Comparison of ENCODE assay signal across 11 cellular contexts in the genomic region with DNA sequence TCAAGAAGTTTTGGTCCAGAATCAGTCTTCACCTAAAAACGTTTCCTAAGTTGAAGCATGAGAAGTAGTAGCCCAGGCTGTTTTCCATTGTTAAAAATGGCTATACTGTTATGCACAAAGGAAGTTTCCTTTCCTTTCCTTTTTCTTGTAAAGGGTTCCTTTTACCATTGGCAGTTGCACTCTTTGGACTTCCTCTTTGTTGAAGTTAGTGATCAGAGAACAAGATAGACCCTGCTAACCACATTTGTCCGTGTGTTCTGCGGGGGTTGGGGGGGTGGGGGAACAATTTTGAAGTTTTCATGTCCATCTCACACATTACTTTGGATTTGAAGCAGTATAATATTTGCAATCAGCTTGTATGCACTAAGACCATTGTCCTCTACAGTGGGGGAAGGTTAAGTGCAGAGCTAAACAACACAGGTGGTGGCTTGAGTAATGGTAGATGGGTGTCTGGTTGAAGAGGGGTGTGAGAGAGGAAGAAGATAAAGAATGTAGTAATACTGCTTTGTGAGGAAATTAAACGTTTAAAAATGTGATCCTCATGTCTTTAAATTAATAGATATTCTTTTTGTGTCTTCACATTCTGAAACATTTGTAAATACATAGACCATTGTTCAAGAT. TPM values are rescaled to one million over a fixed set of nuclear protein-coding genes. Genes with fewer than 3 reads are reported as not detected.
A peak's percentile ranks its signal among the peaks of the same experiment; 100 is the strongest.
DNase-seq lines count a peak whose midpoint lies in the region; ATAC-seq, FAIRE-seq and TF ChIP-seq lines count a peak whose summit lies in the region.
"Had no signal": no experiment of that assay in that cellular context is flagged by ENCODE, and none has a peak within 500 bp of the region (broad histone marks: within the 10 kb centered on the region; RNA-seq: fewer than 3 reads in every experiment).

No MANE protein-coding gene starts in this region.

- H3K27ac ChIP-seq in endothelial cell of umbilical vein (ENCODE audit: insufficient read depth, low read depth, low read length): peak overlapping the region; percentile 80

- intact Hi-C loops in endothelial cell of umbilical vein (cut with micrococcal nuclease): loop anchor here (1.0 kb wide), 1 partner anchor 16 kb away; no protein-coding TSS in a partner anchor

- TF ChIP-seq POLR2A in endothelial cell of umbilical vein (IDR thresholded peaks at IDR 0.05; ENCODE audit: low read depth, low read length) (peak; percentile 8), GM12892 (IDR thresholded peaks at IDR 0.05; ENCODE audit: low read depth, low read length) (no peak)

- H3K4me3 ChIP-seq in endothelial cell of umbilical vein (replicated peaks in 1 of 3; ENCODE audit: insufficient read depth in 1 of 3, low read depth in 1 of 3, low read length in 3 of 3): peak overlapping the region; percentile 65 to 99 (median 94)

- 0 out of 2 replicates have a peak, but pooled peaks cover 5% of the 10 kb centered on the region for H3K4me1 ChIP-seq in ES-I3 (ENCODE audit: insufficient read depth, low read length)
- peaks cover 10% of the 10 kb centered on the region for H3K4me1 ChIP-seq in endothelial cell of umbilical vein (ENCODE audit: control insufficient read depth, extremely low read depth, insufficient read depth, low read length)

- dilution Hi-C loops in endothelial cell of umbilical vein (cut with MboI; ENCODE audit: extremely low pct_ligation_motif_present, low sequenced_read_pairs): no loop called here

- TF ChIP-seq CTCF in endothelial cell of umbilical vein (IDR thresholded peaks at IDR 0.05; ENCODE audit: extremely low read depth in 1 of 2, insufficient read depth in 1 of 2, low read depth in 1 of 2, low read length in 2 of 2): no peak

- H3K79me2 ChIP-seq in endothelial cell of umbilical vein (ENCODE audit: control insufficient read depth, insufficient read depth, low read length): peaks cover 52% of the 10 kb centered on the region

- DNase-seq in OCI-M1 (lab: John Stamatoyannopoulos, UW): peak; percentile 81
- DNase-seq in endothelial cell of umbilical vein (ENCODE audit: low read depth, low spot score): no peak
- DNase-seq in pons (ENCODE audit: low spot score): peak; percentile 52
- no peak for DNase-seq in T1000 (lab: John Stamatoyannopoulos, UW)
- DNase-seq in NCI-H2029 treated with DMSO at 0.1 percent for 48 hours (lab: John Stamatoyannopoulos, UW): no peak
- DNase-seq in GM12892 (ENCODE audit: insufficient read length): no peak
- DNase-seq: NCI-H2227 treated with DMSO at 0.1 percent for 48 hours had no signal

- no peaks in the 10 kb centered on the region; the same call in none of the 2 replicates for H3K36me3 ChIP-seq in ES-I3 (ENCODE audit: insufficient read depth, low read length)
- peaks cover 31 to 32% of the 10 kb centered on the region in 2 experiments for H3K36me3 ChIP-seq in endothelial cell of umbilical vein (ENCODE audit: control insufficient read depth in 2 of 2, extremely low read depth in 1 of 2, insufficient read depth in 2 of 2, low read length in 2 of 2)

- no peak overlapping the region for H2AFZ ChIP-seq in endothelial cell of umbilical vein (ENCODE audit: low read depth, low read length)

- CTCF ChIA-PET in endothelial cell of umbilical vein (lab: Charles Lee): interaction anchor here (0.7 to 1.7 kb wide), 10 partner anchors 9 to 192 kb away, joined by 3 to 12 read pairs (median 5); no protein-coding TSS in a partner anchor

- no peaks in the 10 kb centered on the region for H3K9me1 ChIP-seq in endothelial cell of umbilical vein (replicated peaks; ENCODE audit: control insufficient read depth, extremely low read depth, insufficient read depth, low read length)

- FAIRE-seq in endothelial cell of umbilical vein (lab: Jason Lieb, UNC): peak; percentile 52
- no peak for FAIRE-seq in GM12892 (lab: Jason Lieb, UNC)
- FAIRE-seq: G401.6 had no signal

- no peaks in the 10 kb centered on the region for H3K27me3 ChIP-seq in endothelial cell of umbilical vein (ENCODE audit: control insufficient read depth in 2 of 2, insufficient read depth in 2 of 2, low read length in 2 of 2)

- H3K9me3 ChIP-seq in ES-I3 (ENCODE audit: control insufficient read depth, insufficient read depth, low read length): peaks cover 11% of the 10 kb centered on the region; the same call in 1 of the 2 replicates
- H3K9me3 ChIP-seq in endothelial cell of umbilical vein (replicated peaks; ENCODE audit: control insufficient read depth, insufficient read depth, low read length): no peaks in the 10 kb centered on the region

- BruUV-seq in endothelial cell of umbilical vein (replicated peaks; lab: Mats Ljungman, UMichigan): no TSS peak

- peaks cover 3% of the 10 kb centered on the region for H4K20me1 ChIP-seq in endothelial cell of umbilical vein (replicated peaks; ENCODE audit: control insufficient read depth, extremely low read depth, insufficient read depth, low read length)

- POLR2A ChIA-PET in endothelial cell of umbilical vein (lab: Charles Lee): interaction anchor here (0.7 to 1.8 kb wide), 3 partner anchors 10 to 23 kb away, joined by 3 to 6 read pairs (median 3); no protein-coding TSS in a partner anchor

- no peak for ATAC-seq in GM21528 (IDR thresholded peaks at IDR 0.05; ENCODE audit: low FRiP score, unreplicated experiment)

- H3K4me2 ChIP-seq in endothelial cell of umbilical vein (ENCODE audit: insufficient read depth, low read length): peak overlapping the region; percentile 99

- H3K9ac ChIP-seq in ES-I3 (ENCODE audit: low read depth, low read length): peak overlapping the region; percentile 84; the same call in 1 of the 2 replicates
- H3K9ac ChIP-seq in endothelial cell of umbilical vein (replicated peaks; ENCODE audit: extremely low read depth, insufficient read depth, low read length): peak overlapping the region; percentile 94

TF ChIP-seq in endothelial cell of umbilical vein, 7 proteins besides CTCF, POLR2A, EP300 and RAD21:
- TF ChIP-seq MYC (IDR thresholded peaks at IDR 0.05; ENCODE audit: low read depth, low read length) (no peak), JUN (IDR thresholded peaks at IDR 0.05; ENCODE audit: borderline replicate concordance, insufficient read depth, insufficient read length, low read depth) (no peak), GATA2 (IDR thresholded peaks at IDR 0.05; ENCODE audit: insufficient read depth, insufficient read length, low read depth, low read length) (no peak), MAX (IDR thresholded peaks at IDR 0.05; ENCODE audit: insufficient read depth, insufficient read length) (no peak), EZH2 (IDR thresholded peaks at IDR 0.05; ENCODE audit: borderline replicate concordance, low read depth, low read length, severe bottlenecking) (no peak), POLR2AphosphoS5 (IDR thresholded peaks at IDR 0.05; ENCODE audit: insufficient read depth, low read depth, low read length) (no peak), FOS (IDR thresholded peaks at IDR 0.05; ENCODE audit: borderline replicate concordance, insufficient read depth, low read length) (no peak)

RNA-seq across cellular contexts. Expression of gene LPCAT2, which starts 1.4 kb away (rescaled TPM):
- 72.9 and 79.1 TPM in 2 replicates for total RNA-seq in endothelial cell of umbilical vein
- polyA plus RNA-seq in endothelial cell of umbilical vein: 53.2 and 64.5 TPM in 2 replicates
- polyA plus RNA-seq in endothelial cell of umbilical vein (2011; cell fraction: cytosol; rRNA removed): 42.0 and 42.3 TPM in 2 replicates
- polyA plus RNA-seq in endothelial cell of umbilical vein (2011; cell fraction: nucleus; rRNA removed): 145 and 154 TPM in 2 replicates
- polyA plus RNA-seq in endothelial cell of umbilical vein (2012): 55.1 and 64.7 TPM in 2 replicates
- polyA minus RNA-seq in endothelial cell of umbilical vein: 141 and 155 TPM in 2 replicates
- 2.2 TPM for polyA minus RNA-seq in endothelial cell of umbilical vein (2011; cell fraction: cytosol; rRNA and poly(A)+ RNA removed)
- polyA minus RNA-seq in endothelial cell of umbilical vein (2011; cell fraction: nucleus; rRNA and poly(A)+ RNA removed): 161 and 183 TPM in 2 replicates
- polyA plus RNA-seq in GM12892 (2012; ENCODE audit: missing spikeins): not detected

RNA-seq across cellular contexts. Expression of gene MMP2, which starts 31.3 kb away (rescaled TPM):
- 768 and 771 TPM in 2 replicates for total RNA-seq in endothelial cell of umbilical vein
- polyA plus RNA-seq in endothelial cell of umbilical vein: 1,508 and 1,752 TPM in 2 replicates
- 1,169 and 1,214 TPM in 2 replicates for polyA plus RNA-seq in endothelial cell of umbilical vein (2011; cell fraction: cytosol; rRNA removed)
- 586 and 676 TPM in 2 replicates for polyA plus RNA-seq in endothelial cell of umbilical vein (2011; cell fraction: nucleus; rRNA removed)
- 770 and 1,141 TPM in 2 replicates for polyA plus RNA-seq in endothelial cell of umbilical vein (2012)
- polyA minus RNA-seq in endothelial cell of umbilical vein: 2,105 and 2,998 TPM in 2 replicates
- not detected for polyA minus RNA-seq in endothelial cell of umbilical vein (2011; cell fraction: cytosol; rRNA and poly(A)+ RNA removed)
- polyA minus RNA-seq in endothelial cell of umbilical vein (2011; cell fraction: nucleus; rRNA and poly(A)+ RNA removed): 363 and 414 TPM in 2 replicates
- not detected for polyA plus RNA-seq in GM12892 (2012; ENCODE audit: missing spikeins)

RNA-seq across cellular contexts. Expression of gene CAPNS2, which starts 56.2 kb away (rescaled TPM):
- total RNA-seq in endothelial cell of umbilical vein: 3.2 and 3.5 TPM in 2 replicates
- 1.4 TPM in 2 replicates for polyA plus RNA-seq in endothelial cell of umbilical vein
- polyA plus RNA-seq in endothelial cell of umbilical vein (2011; cell fraction: cytosol; rRNA removed): 0.58 and 0.63 TPM in 2 replicates
- 14.1 and 15.5 TPM in 2 replicates for polyA plus RNA-seq in endothelial cell of umbilical vein (2011; cell fraction: nucleus; rRNA removed)
- polyA plus RNA-seq in endothelial cell of umbilical vein (2012): 0.56 and 0.82 TPM in 2 replicates
- polyA minus RNA-seq in endothelial cell of umbilical vein: 8.1 and 14.5 TPM in 2 replicates
- polyA minus RNA-seq in endothelial cell of umbilical vein (2011; cell fraction: cytosol; rRNA and poly(A)+ RNA removed): not detected
- polyA minus RNA-seq in endothelial cell of umbilical vein (2011; cell fraction: nucleus; rRNA and poly(A)+ RNA removed): 37.9 and 41.9 TPM in 2 replicates
- not detected for polyA plus RNA-seq in GM12892 (2012; ENCODE audit: missing spikeins)
- total RNA-seq: left lobe of liver had no signal

Comparison
In these comparisons a context has a peak if more than half of its experiments do, and no peak if none do; other contexts are left out.
1. DNase-seq: peak in OCI-M1 (single experiment) and pons (single experiment); none in endothelial cell of umbilical vein (single experiment), T1000 (single experiment), NCI-H2029 treated with DMSO at 0.1 percent for 48 hours (single experiment) and GM12892 (single experiment).